In genomic region chr2:6872412-6872811, GRCh38 we compare ENCODE assay signal across 13 cellular contexts. TPM values are rescaled to one million over a fixed set of nuclear protein-coding genes. Genes with fewer than 3 reads are reported as not detected.
DNase-seq lines count a peak whose midpoint lies in the region; ATAC-seq and TF ChIP-seq lines count a peak whose summit lies in the region.
"Had no signal": no experiment of that assay in that cellular context is flagged by ENCODE, and none has a peak within 500 bp of the region (broad histone marks: within the 10 kb centered on the region; RNA-seq: fewer than 3 reads in every experiment).

No MANE protein-coding gene starts in this region.

- H3K36me3 ChIP-seq in vagina = no peaks in the 10 kb centered on the region
- H3K36me3 ChIP-seq: heart right ventricle had no signal

- H3K36me3 Mint-ChIP-seq in activated CD4-positive, alpha-beta T cell treated with anti-CD3 and anti-CD28 coated beads, Interleukin-2, amount 10 ng/mL, durations not matched to agents 24 days and 14 days (ENCODE audit: low read depth) = peaks cover 11% of the 10 kb centered on the region
- no peaks in the 10 kb centered on the region for H3K36me3 Mint-ChIP-seq in dendritic cell treated with granulocyte-macrophage colony-stimulating factor and Interleukin-4, amounts not matched to agents 40 ng/mL and 50 ng/mL, for 4 days (ENCODE audit: low read depth)
- no peaks in the 10 kb centered on the region for H3K36me3 Mint-ChIP-seq in activated T-helper 17 cell treated with anti-CD3 and anti-CD28 coated beads, Interleukin-2, amount 50 U/mL, for 72 hours (ENCODE audit: low read depth)
- H3K36me3 Mint-ChIP-seq in chondrocyte (ENCODE audit: low read depth) = no peaks in the 10 kb centered on the region

- H3K9me3 Mint-ChIP-seq in activated CD4-positive, alpha-beta T cell treated with anti-CD3 and anti-CD28 coated beads, Interleukin-2, amount 10 ng/mL, durations not matched to agents 24 days and 14 days = peaks cover 5% of the 10 kb centered on the region
- H3K9me3 Mint-ChIP-seq in dendritic cell treated with granulocyte-macrophage colony-stimulating factor and Interleukin-4, amounts not matched to agents 40 ng/mL and 50 ng/mL, for 4 days = no peaks in the 10 kb centered on the region
- no peaks in the 10 kb centered on the region for H3K9me3 Mint-ChIP-seq in activated T-helper 17 cell treated with anti-CD3 and anti-CD28 coated beads, Interleukin-2, amount 50 U/mL, for 72 hours
- peaks cover 4% of the 10 kb centered on the region for H3K9me3 Mint-ChIP-seq in chondrocyte (ENCODE audit: low read depth)

- no peaks in the 10 kb centered on the region for H3K4me1 ChIP-seq in vagina

- H3K27ac Mint-ChIP-seq in activated CD4-positive, alpha-beta T cell treated with anti-CD3 and anti-CD28 coated beads, Interleukin-2, amount 10 ng/mL, durations not matched to agents 24 days and 14 days = peak overlapping the region; percentile 38
- H3K27ac Mint-ChIP-seq in dendritic cell treated with granulocyte-macrophage colony-stimulating factor and Interleukin-4, amounts not matched to agents 40 ng/mL and 50 ng/mL, for 4 days = peak overlapping the region; percentile 42
- no peak overlapping the region for H3K27ac Mint-ChIP-seq in activated T-helper 17 cell treated with anti-CD3 and anti-CD28 coated beads, Interleukin-2, amount 50 U/mL, for 72 hours
- no peak overlapping the region for H3K27ac Mint-ChIP-seq in chondrocyte (ENCODE audit: unreplicated experiment)
- H3K27ac Mint-ChIP-seq: mesothelial cell of epicardium had no signal

- H3K4me3 Mint-ChIP-seq in activated CD4-positive, alpha-beta T cell treated with anti-CD3 and anti-CD28 coated beads, Interleukin-2, amount 10 ng/mL, durations not matched to agents 24 days and 14 days = peak overlapping the region; percentile 34
- no peak overlapping the region for H3K4me3 Mint-ChIP-seq in dendritic cell treated with granulocyte-macrophage colony-stimulating factor and Interleukin-4, amounts not matched to agents 40 ng/mL and 50 ng/mL, for 4 days
- no peak overlapping the region for H3K4me3 Mint-ChIP-seq in activated T-helper 17 cell treated with anti-CD3 and anti-CD28 coated beads, Interleukin-2, amount 50 U/mL, for 72 hours
- H3K4me3 Mint-ChIP-seq in chondrocyte (ENCODE audit: unreplicated experiment) = no peak overlapping the region
- H3K4me3 Mint-ChIP-seq: mesothelial cell of epicardium had no signal

- DNase-seq in activated CD4-positive, alpha-beta T cell treated with anti-CD3 and anti-CD28 coated beads, Interleukin-2, amount 10 ng/mL, durations not matched to agents 24 days and 14 days = no peak
- DNase-seq in activated CD4-positive, alpha-beta T cell treated with anti-CD3 and anti-CD28 coated beads for 48 hours = no peak
- DNase-seq in chondrocyte (ENCODE audit: low spot score) = no peak
- DNase-seq in vagina (ENCODE audit: extremely low spot score in 2 of 2) = no peak
- DNase-seq: ACHN, activated gamma-delta T cell treated with Interleukin-2 at 50 U/mL for 16 hours, heart right ventricle, NCI-H187 treated with DMSO at 0.1 percent for 48 hours had no signal

- H3K27me3 Mint-ChIP-seq in activated CD4-positive, alpha-beta T cell treated with anti-CD3 and anti-CD28 coated beads, Interleukin-2, amount 10 ng/mL, durations not matched to agents 24 days and 14 days = no peaks in the 10 kb centered on the region
- H3K27me3 Mint-ChIP-seq in dendritic cell treated with granulocyte-macrophage colony-stimulating factor and Interleukin-4, amounts not matched to agents 40 ng/mL and 50 ng/mL, for 4 days = no peaks in the 10 kb centered on the region
- no peaks in the 10 kb centered on the region for H3K27me3 Mint-ChIP-seq in activated T-helper 17 cell treated with anti-CD3 and anti-CD28 coated beads, Interleukin-2, amount 50 U/mL, for 72 hours
- peaks cover 19% of the 10 kb centered on the region for H3K27me3 Mint-ChIP-seq in chondrocyte (ENCODE audit: low read depth)

- H3K27ac ChIP-seq in vagina = no peak overlapping the region
- H3K27ac ChIP-seq: heart right ventricle had no signal

- TF ChIP-seq CTCF in chondrocyte (IDR thresholded peaks at IDR 0.05) (no peak), vagina (IDR thresholded peaks at IDR 0.05) (no peak)

- ATAC-seq in GM21528 (IDR thresholded peaks at IDR 0.05; ENCODE audit: low FRiP score, unreplicated experiment) (peak; percentile 64), HG03469 (IDR thresholded peaks at IDR 0.05; ENCODE audit: unreplicated experiment) (peak; percentile 81)
- ATAC-seq in activated T-helper 17 cell treated with anti-CD3 and anti-CD28 coated beads, Interleukin-2, amount 50 U/mL, for 72 hours (replicated peaks) = no peak
- ATAC-seq: heart right ventricle had no signal

- H3K4me1 Mint-ChIP-seq in activated CD4-positive, alpha-beta T cell treated with anti-CD3 and anti-CD28 coated beads, Interleukin-2, amount 10 ng/mL, durations not matched to agents 24 days and 14 days = peaks cover 45% of the 10 kb centered on the region
- H3K4me1 Mint-ChIP-seq in dendritic cell treated with granulocyte-macrophage colony-stimulating factor and Interleukin-4, amounts not matched to agents 40 ng/mL and 50 ng/mL, for 4 days (ENCODE audit: low read depth) = peaks cover 26% of the 10 kb centered on the region
- peaks cover 3% of the 10 kb centered on the region for H3K4me1 Mint-ChIP-seq in activated T-helper 17 cell treated with anti-CD3 and anti-CD28 coated beads, Interleukin-2, amount 50 U/mL, for 72 hours
- H3K4me1 Mint-ChIP-seq in chondrocyte (ENCODE audit: low read depth) = no peaks in the 10 kb centered on the region

- intact Hi-C loops in activated CD4-positive, alpha-beta T cell treated with anti-CD3 and anti-CD28 coated beads, Interleukin-2, amount 10 ng/mL, durations not matched to agents 24 days and 14 days (cut with micrococcal nuclease) = no loop called here
- intact Hi-C loops in dendritic cell treated with granulocyte-macrophage colony-stimulating factor and Interleukin-4, amounts not matched to agents 40 ng/mL and 50 ng/mL, for 4 days (cut with micrococcal nuclease) = no loop called here
- intact Hi-C loops in vagina (cut with DNase I) = no loop called here

- H3K4me3 ChIP-seq in vagina = no peak overlapping the region
- H3K4me3 ChIP-seq: heart right ventricle had no signal

- TF ChIP-seq POLR2A in vagina (IDR thresholded peaks at IDR 0.05) = no peak

- H3K27me3 ChIP-seq in vagina = no peaks in the 10 kb centered on the region
- H3K27me3 ChIP-seq: heart right ventricle had no signal

- no peaks in the 10 kb centered on the region for H3K9me3 ChIP-seq in vagina

RNA-seq across cellular contexts. Expression of gene RSAD2, which starts 5.2 kb away (rescaled TPM):
- 2.0 and 2.4 TPM in 2 replicates for total RNA-seq in activated CD4-positive, alpha-beta T cell treated with anti-CD3 and anti-CD28 coated beads, Interleukin-2, amount 10 ng/mL, durations not matched to agents 24 days and 14 days
- total RNA-seq in activated T-helper 17 cell treated with anti-CD3 and anti-CD28 coated beads, Interleukin-2, amount 50 U/mL, for 72 hours = 1 to 10 TPM; 2.8 to 4.5 TPM
- total RNA-seq in chondrocyte (0.12 to 0.22 TPM in 2 of 3 replicates, not detected in the other), vagina (0.25 TPM)

RNA-seq across cellular contexts. Expression of gene CMPK2, which starts 6.7 kb away (rescaled TPM):
- 6.4 and 6.9 TPM in 2 replicates for total RNA-seq in activated CD4-positive, alpha-beta T cell treated with anti-CD3 and anti-CD28 coated beads, Interleukin-2, amount 10 ng/mL, durations not matched to agents 24 days and 14 days
- total RNA-seq in activated T-helper 17 cell treated with anti-CD3 and anti-CD28 coated beads, Interleukin-2, amount 50 U/mL, for 72 hours = 1 to 10 TPM; 2.0 to 2.6 TPM
- total RNA-seq in chondrocyte (0.90 to 1.3 TPM (median 0.95 TPM) in 3 replicates), vagina (5.6 TPM)

RNA-seq across cellular contexts. Expression of gene RNF144A, which starts 44.8 kb away (rescaled TPM):
- total RNA-seq in activated CD4-positive, alpha-beta T cell treated with anti-CD3 and anti-CD28 coated beads, Interleukin-2, amount 10 ng/mL, durations not matched to agents 24 days and 14 days = 22.1 and 23.0 TPM in 2 replicates
- total RNA-seq in activated T-helper 17 cell treated with anti-CD3 and anti-CD28 coated beads, Interleukin-2, amount 50 U/mL, for 72 hours = 10 to 100 TPM; 13.6 to 29.2 TPM
- total RNA-seq in chondrocyte = 7.2 to 10.9 TPM (median 9.5 TPM) in 3 replicates
- total RNA-seq in vagina = 17.2 TPM

Comparison
In these comparisons a context has a peak if more than half of its experiments do, and no peak if none do; other contexts are left out.
1. H3K27ac Mint-ChIP-seq: peak in activated CD4-positive, alpha-beta T cell treated with anti-CD3 and anti-CD28 coated beads, Interleukin-2, amount 10 ng/mL, durations not matched to agents 24 days and 14 days (single experiment) and dendritic cell treated with granulocyte-macrophage colony-stimulating factor and Interleukin-4, amounts not matched to agents 40 ng/mL and 50 ng/mL, for 4 days (single experiment); none in activated T-helper 17 cell treated with anti-CD3 and anti-CD28 coated beads, Interleukin-2, amount 50 U/mL, for 72 hours (single experiment) and chondrocyte (single experiment).